Comparison of ENCODE assay signal across 16 cellular contexts in the genomic region with DNA sequence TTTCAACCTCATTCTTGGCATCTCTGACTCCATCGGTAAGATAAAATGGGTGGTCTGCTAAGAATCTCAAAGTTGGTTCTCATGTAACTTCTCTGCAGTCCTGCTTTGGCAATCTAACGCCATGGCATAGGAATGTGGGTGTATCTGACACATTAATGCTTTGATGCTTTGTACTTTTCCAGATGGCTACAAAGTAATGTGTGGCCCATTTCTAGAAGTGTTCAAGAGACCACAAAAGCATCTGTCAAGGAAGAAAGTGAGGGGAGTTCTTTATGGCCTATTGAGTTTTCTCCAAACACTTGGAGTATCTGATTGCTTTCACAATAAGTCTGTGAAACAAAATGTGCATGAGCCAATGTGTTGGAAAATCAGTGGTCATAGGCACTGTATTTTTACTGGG.
"Had no signal": no experiment of that assay in that cellular context is flagged by ENCODE, and none has a peak within 500 bp of the region (broad histone marks: within the 10 kb centered on the region; RNA-seq: fewer than 3 reads in every experiment).

No MANE protein-coding gene starts in this region.

- H3K9me3 ChIP-seq: left lung had no signal

- H3K4me2 ChIP-seq: smooth muscle cell had no signal

- H3K27ac Mint-ChIP-seq: activated naive CD8-positive, alpha-beta T cell; effector memory CD8-positive, alpha-beta T cell; naive thymus-derived CD8-positive, alpha-beta T cell; T-helper 2 cell treated with Interferon-gamma antibody and Interleukin-4, amounts not matched to agents 5 μg/mL and 100 μg/mL, for 36 hours had no signal

- H3K4me3 Mint-ChIP-seq: activated naive CD8-positive, alpha-beta T cell; effector memory CD8-positive, alpha-beta T cell; naive thymus-derived CD8-positive, alpha-beta T cell; T-helper 2 cell treated with Interferon-gamma antibody and Interleukin-4, amounts not matched to agents 5 μg/mL and 100 μg/mL, for 36 hours had no signal

- DNase-seq: activated CD4-positive, alpha-beta T cell treated with anti-CD3 and anti-CD28 coated beads, Interleukin-2, amount 50 U/mL, for 1 hour; activated CD8-positive, alpha-beta memory T cell treated with anti-CD3 and anti-CD28 coated beads for 24 hours; activated gamma-delta T cell treated with Interleukin-2 at 50 U/mL for 16 hours; anterior cingulate cortex; dermis blood vessel endothelial cell; effector memory CD8-positive, alpha-beta T cell; left lung; mammary epithelial cell; naive thymus-derived CD8-positive, alpha-beta T cell; stimulated activated CD4-positive, alpha-beta T cell treated with anti-CD3 and anti-CD28 coated beads, Interleukin-4, amount 100 ng/mL, for 4 hours; stimulated activated CD8-positive, alpha-beta memory T cell treated with anti-CD3 and anti-CD28 coated beads, Interleukin-4, amount 100 ng/mL, for 48 hours; stimulated activated naive CD4-positive, alpha-beta T cell treated with Interleukin-2 at 50 U/mL for 16 hours had no signal

- ATAC-seq: effector memory CD8-positive, alpha-beta T cell; gastroesophageal sphincter; left lung; naive thymus-derived CD8-positive, alpha-beta T cell had no signal

- H3K27me3 ChIP-seq: gastroesophageal sphincter, left lung had no signal

- H3K27me3 Mint-ChIP-seq: activated naive CD8-positive, alpha-beta T cell; effector memory CD8-positive, alpha-beta T cell; naive thymus-derived CD8-positive, alpha-beta T cell had no signal

- H3K36me3 ChIP-seq: gastroesophageal sphincter, left lung had no signal

- H3K4me3 ChIP-seq: gastroesophageal sphincter, left lung, smooth muscle cell had no signal

- H3K27ac ChIP-seq: gastroesophageal sphincter, left lung had no signal
